ENCODE assay signal across 14 cellular contexts in the genomic region with DNA sequence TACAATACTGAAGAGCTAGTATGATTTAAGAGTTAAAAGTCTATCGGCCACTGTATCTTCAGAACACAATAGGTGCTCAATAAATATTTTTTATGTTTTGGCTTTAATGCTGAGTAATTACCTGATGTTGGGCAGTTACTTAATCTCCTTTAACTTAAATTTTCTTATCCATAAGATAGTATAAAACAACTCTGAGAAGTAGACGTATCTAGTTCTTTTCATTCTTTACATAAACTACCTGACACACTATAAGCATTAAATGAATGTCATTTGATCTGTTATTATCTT. TPM values are rescaled to one million over a fixed set of nuclear protein-coding genes. Genes with fewer than 3 reads are reported as not detected.
DNase-seq lines count a peak whose midpoint lies in the region; ATAC-seq and TF ChIP-seq lines count a peak whose summit lies in the region.
"Had no signal": no experiment of that assay in that cellular context is flagged by ENCODE, and none has a peak within 500 bp of the region (broad histone marks: within the 10 kb centered on the region; RNA-seq: fewer than 3 reads in every experiment).

No MANE protein-coding gene starts in this region.

- peaks cover 4% of the 10 kb centered on the region for H3K9me1 ChIP-seq in IMR-90 (ENCODE audit: insufficient read depth, low read length)

- no peak for TF ChIP-seq POLR2A in IMR-90 (IDR thresholded peaks at IDR 0.05; ENCODE audit: low read depth, low read length)

- no peak overlapping the region for H3K4me3 Mint-ChIP-seq in HFFc6
- H3K4me3 Mint-ChIP-seq: CD4-positive, CD25-positive, alpha-beta regulatory T cell had no signal

- ATAC-seq in IMR-90 (ENCODE audit: low read depth) (no peak), omental fat pad (ENCODE audit: low FRiP score) (no peak)

- peaks cover 15% of the 10 kb centered on the region for H3K4me1 Mint-ChIP-seq in HFFc6 (ENCODE audit: low read depth)

- dilution Hi-C loops in IMR-90 (cut with HindIII; ENCODE audit: low sequenced_read_pairs, unreplicated experiment) = no loop called here

- no peak overlapping the region for H2AK9ac ChIP-seq in IMR-90 (replicated peaks; ENCODE audit: low read depth, low read length, poor library complexity)

- no peak overlapping the region for H3K23ac ChIP-seq in IMR-90 (ENCODE audit: low read depth, low read length)

- TF ChIP-seq CTCF in IMR-90 (conservative IDR thresholded peaks at IDR 0.05; ENCODE audit: low read depth, low read length) = no peak
- no peak for TF ChIP-seq CTCF in neutrophil (IDR thresholded peaks at IDR 0.05)
- no peak for TF ChIP-seq CTCF in omental fat pad (IDR thresholded peaks at IDR 0.05)
- TF ChIP-seq CTCF in HFFc6 (IDR thresholded peaks at IDR 0.05) = no peak

- H3K27me3 Mint-ChIP-seq in HFFc6 (ENCODE audit: insufficient read depth) = no peaks in the 10 kb centered on the region

- intact Hi-C loops in IMR-90 (cut with micrococcal nuclease) = no loop called here

- H3K36me3 ChIP-seq in ES-I3 (ENCODE audit: insufficient read depth, low read length) = no peaks in the 10 kb centered on the region
- H3K36me3 ChIP-seq in IMR-90 (ENCODE audit: control insufficient read depth, insufficient read depth, low read length) = no peaks in the 10 kb centered on the region
- H3K36me3 ChIP-seq in neutrophil = peaks cover 10% of the 10 kb centered on the region

- no peak overlapping the region for H3K4ac ChIP-seq in IMR-90 (ENCODE audit: low read depth, low read length)

- H3K9me3 ChIP-seq in ES-I3 (ENCODE audit: control insufficient read depth, insufficient read depth, low read length) (no peaks in the 10 kb centered on the region), IMR-90 (ENCODE audit: control insufficient read depth, insufficient read depth, low read length) (no peaks in the 10 kb centered on the region), neutrophil (no peaks in the 10 kb centered on the region)

- no TSS peak for BruUV-seq in IMR-90 (replicated peaks; lab: Mats Ljungman, UMichigan)

- no peak overlapping the region for H3K56ac ChIP-seq in IMR-90 (ENCODE audit: extremely low read depth, insufficient read depth, low read length)

- no peak overlapping the region for H2AK5ac ChIP-seq in IMR-90 (ENCODE audit: low read depth, low read length)

- H3K27ac ChIP-seq in IMR-90 (ENCODE audit: insufficient read depth, low read length) = no peak overlapping the region
- H3K27ac ChIP-seq in epithelial cell of prostate = peak overlapping the region; percentile 23
- H3K27ac ChIP-seq in neutrophil = peak overlapping the region; percentile 36

- H3K18ac ChIP-seq in IMR-90 (ENCODE audit: low read depth, low read length) = no peak overlapping the region

- no peak overlapping the region for H4K8ac ChIP-seq in IMR-90 (ENCODE audit: low read depth in 2 of 2, low read length in 2 of 2)

- peak overlapping the region; percentile 8; the same call in 1 of the 2 replicates for H3K4me2 ChIP-seq in IMR-90 (ENCODE audit: low read depth, low read length)

- no peak overlapping the region for H2AFZ ChIP-seq in IMR-90 (replicated peaks; ENCODE audit: low read length, poor library complexity)

- in situ Hi-C loops in IMR-90 (cut with MboI; ENCODE audit: low sequenced_read_pairs) = no loop called here

- H3K9me3 Mint-ChIP-seq in HFFc6 = no peaks in the 10 kb centered on the region
- H3K9me3 Mint-ChIP-seq: CD4-positive, CD25-positive, alpha-beta regulatory T cell had no signal

- H4K20me1 ChIP-seq in IMR-90 (ENCODE audit: insufficient read depth, low read length) = peaks cover 22% of the 10 kb centered on the region; the same call in 1 of the 2 replicates

- no peaks in the 10 kb centered on the region for H3K27me3 ChIP-seq in IMR-90 (ENCODE audit: control insufficient read depth, insufficient read depth, low read length)
- H3K27me3 ChIP-seq in neutrophil = no peaks in the 10 kb centered on the region

- no peak overlapping the region for H2BK15ac ChIP-seq in IMR-90 (ENCODE audit: low read depth, low read length)

- peaks cover 15 to 37% of the 10 kb centered on the region in 2 experiments for H3K79me1 ChIP-seq in IMR-90 (ENCODE audit: low read depth in 1 of 2, low read length in 2 of 2)

- H3K4me3 ChIP-seq in IMR-90 (ENCODE audit: insufficient read depth, low read depth, low read length) (no peak overlapping the region), neutrophil (ENCODE audit: low read depth in 1 of 2, low read length in 1 of 2) (no peak overlapping the region)

- TF ChIP-seq RAD21 in IMR-90 (IDR thresholded peaks at IDR 0.05; ENCODE audit: low read length) = no peak

- WGBS in IMR-90 (ENCODE audit: extremely low coverage in 2 of 2, insufficient read length in 1 of 2), 2 experiments = no CpG with 5 or more reads among the region's 2 CpGs

- POLR2A ChIA-PET in IMR-90 (lab: Charles Lee; ENCODE audit: unreplicated experiment) = no interaction called here

- H3K4me1 ChIP-seq in ES-I3 (ENCODE audit: insufficient read depth, low read length) (peaks cover 48% of the 10 kb centered on the region), IMR-90 (ENCODE audit: control insufficient read depth, insufficient read depth, low read length) (peaks cover 7% of the 10 kb centered on the region), neutrophil (ENCODE audit: control insufficient read depth in 1 of 2, insufficient read depth in 1 of 2, low read depth in 1 of 2, low read length in 1 of 2) (peaks cover 0 to 15% of the 10 kb centered on the region in 2 experiments)

- DNase-seq in IMR-90 (no peak), epithelial cell of prostate (ENCODE audit: low read depth, low spot score) (no peak), retina (no peak), omental fat pad (ENCODE audit: low spot score) (no peak), HFFc6 (no peak), iPS-NIHi11 (ENCODE audit: low spot score) (no peak)
- DNase-seq: AML-193; CD4-positive, CD25-positive, alpha-beta regulatory T cell; Karpas-422; NCI-H2029; NCI-H510A; SHP77 treated with DMSO at 0.1 percent for 48 hours had no signal

- no peaks in the 10 kb centered on the region for H3K36me3 Mint-ChIP-seq in HFFc6 (ENCODE audit: low read depth)
- H3K36me3 Mint-ChIP-seq: CD4-positive, CD25-positive, alpha-beta regulatory T cell had no signal

- H2BK20ac ChIP-seq in IMR-90 (ENCODE audit: low read depth, low read length) = no peak overlapping the region

- H3K14ac ChIP-seq in IMR-90 (replicated peaks; ENCODE audit: low read depth, low read length) = 0 out of 2 replicates have a peak overlapping the region, but pooled peaks have one; percentile 57

- no peak overlapping the region for H4K91ac ChIP-seq in IMR-90 (ENCODE audit: insufficient read depth, low read depth, low read length)

- CTCF ChIA-PET in IMR-90 (lab: Yijun Ruan, JAX) = interaction anchor here (1.8 kb wide), 1 partner anchor 14 kb away, joined by 7 read pairs; no protein-coding TSS in a partner anchor

- no peak overlapping the region for H2BK120ac ChIP-seq in IMR-90 (ENCODE audit: low read depth, low read length)

- peak overlapping the region; percentile 14; the same call in 1 of the 2 replicates for H3K9ac ChIP-seq in ES-I3 (ENCODE audit: low read depth, low read length)
- H3K9ac ChIP-seq in IMR-90 (ENCODE audit: low read depth, low read length) = no peak overlapping the region

- no peak overlapping the region for H2BK5ac ChIP-seq in IMR-90 (ENCODE audit: low read depth, low read length, poor library complexity, severe bottlenecking)

- no peak overlapping the region for H4K5ac ChIP-seq in IMR-90 (ENCODE audit: low read depth, low read length)

- no peak overlapping the region for H3K27ac Mint-ChIP-seq in HFFc6
- H3K27ac Mint-ChIP-seq: CD4-positive, CD25-positive, alpha-beta regulatory T cell had no signal

TF ChIP-seq in IMR-90, 13 proteins besides CTCF, POLR2A, EP300 and RAD21:
- no peak for TF ChIP-seq MXI1 (IDR thresholded peaks at IDR 0.05; ENCODE audit: borderline replicate concordance, low read depth, low read length)
- TF ChIP-seq SMC3 (IDR thresholded peaks at IDR 0.05; ENCODE audit: low read depth, low read length) = no peak
- no peak for TF ChIP-seq FOS (IDR thresholded peaks at IDR 0.05; ENCODE audit: low read depth, low read length)
- no peak for TF ChIP-seq CEBPB (IDR thresholded peaks at IDR 0.05; ENCODE audit: low read depth, low read length)
- TF ChIP-seq RCOR1 (IDR thresholded peaks at IDR 0.05; ENCODE audit: insufficient replicate concordance, low read length) = no peak
- no peak for TF ChIP-seq BHLHE40 (IDR thresholded peaks at IDR 0.05; ENCODE audit: low read depth, low read length)
- TF ChIP-seq CHD1 (IDR thresholded peaks at IDR 0.05; ENCODE audit: low read depth, low read length) = no peak
- TF ChIP-seq NFE2L2 (IDR thresholded peaks at IDR 0.05; ENCODE audit: low read depth, low read length) = no peak
- no peak for TF ChIP-seq MAFK (IDR thresholded peaks at IDR 0.05; ENCODE audit: low read depth, low read length)
- no peak for TF ChIP-seq MAZ (IDR thresholded peaks at IDR 0.05; ENCODE audit: borderline replicate concordance, low read depth, low read length)
- TF ChIP-seq, protein P1, sequence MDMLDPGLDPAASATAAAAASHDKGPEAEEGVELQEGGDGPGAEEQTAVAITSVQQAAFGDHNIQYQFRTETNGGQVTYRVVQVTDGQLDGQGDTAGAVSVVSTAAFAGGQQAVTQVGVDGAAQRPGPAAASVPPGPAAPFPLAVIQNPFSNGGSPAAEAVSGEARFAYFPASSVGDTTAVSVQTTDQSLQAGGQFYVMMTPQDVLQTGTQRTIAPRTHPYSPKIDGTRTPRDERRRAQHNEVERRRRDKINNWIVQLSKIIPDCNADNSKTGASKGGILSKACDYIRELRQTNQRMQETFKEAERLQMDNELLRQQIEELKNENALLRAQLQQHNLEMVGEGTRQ (IDR thresholded peaks at IDR 0.05; ENCODE audit: low read depth, low read length) = no peak
- TF ChIP-seq RFX5 (IDR thresholded peaks at IDR 0.05; ENCODE audit: low read depth, low read length) = no peak
- TF ChIP-seq, protein P2, sequence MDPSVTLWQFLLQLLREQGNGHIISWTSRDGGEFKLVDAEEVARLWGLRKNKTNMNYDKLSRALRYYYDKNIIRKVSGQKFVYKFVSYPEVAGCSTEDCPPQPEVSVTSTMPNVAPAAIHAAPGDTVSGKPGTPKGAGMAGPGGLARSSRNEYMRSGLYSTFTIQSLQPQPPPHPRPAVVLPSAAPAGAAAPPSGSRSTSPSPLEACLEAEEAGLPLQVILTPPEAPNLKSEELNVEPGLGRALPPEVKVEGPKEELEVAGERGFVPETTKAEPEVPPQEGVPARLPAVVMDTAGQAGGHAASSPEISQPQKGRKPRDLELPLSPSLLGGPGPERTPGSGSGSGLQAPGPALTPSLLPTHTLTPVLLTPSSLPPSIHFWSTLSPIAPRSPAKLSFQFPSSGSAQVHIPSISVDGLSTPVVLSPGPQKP (IDR thresholded peaks at IDR 0.05; ENCODE audit: borderline replicate concordance, low read depth, low read length) = no peak

RNA-seq across cellular contexts. Expression of a gene that starts 22.9 kb away (rescaled TPM):
- 37.8 and 42.3 TPM in 2 replicates for total RNA-seq in IMR-90 (2012; rRNA removed)
- polyA plus RNA-seq in IMR-90 (2012; rRNA removed) = 13.7 and 14.5 TPM in 2 replicates
- polyA plus RNA-seq in IMR-90 (2012; cell fraction: cytosol; rRNA removed) = 5.0 TPM in 2 replicates
- polyA plus RNA-seq in IMR-90 (2012; cell fraction: nucleus; rRNA removed; ENCODE audit: low replicate concordance) = 7.6 and 32.0 TPM in 2 replicates
- total RNA-seq in omental fat pad = 10 to 100 TPM; 39.0 to 89.5 (median 48.7) TPM
- 10 to 100 TPM; 17.6 to 23.3 (median 21.1) TPM for total RNA-seq in HFFc6 (2021; fragmentation: NEBNext Ultra II Directional; extraction: Animal tissue kit (Norgen Biotek cat#: 25700))
